12 cellular contexts compared by ENCODE assay signal in genomic region chr17:82736511-82737185, GRCh38. TPM values are rescaled to one million over a fixed set of nuclear protein-coding genes. Genes with fewer than 3 reads are reported as not detected.
DNase-seq lines count a peak whose midpoint lies in the region; ATAC-seq and TF ChIP-seq lines count a peak whose summit lies in the region.
"Had no signal": no experiment of that assay in that cellular context is flagged by ENCODE, and none has a peak within 500 bp of the region (broad histone marks: within the 10 kb centered on the region; RNA-seq: fewer than 3 reads in every experiment).

No MANE protein-coding gene starts in this region.

- H3K27ac ChIP-seq in HUES6 (ENCODE audit: low read depth, low read length) (no peak overlapping the region), suprapubic skin (no peak overlapping the region)
- H3K27ac ChIP-seq: foreskin keratinocyte had no signal

- TF ChIP-seq CTCF in brain (conservative IDR thresholded peaks at IDR 0.05) (no peak), mesothelial cell of epicardium (IDR thresholded peaks at IDR 0.05; ENCODE audit: unreplicated experiment) (no peak), suprapubic skin (IDR thresholded peaks at IDR 0.05) (no peak)

- H3K36me3 Mint-ChIP-seq in brain (peaks cover 71% of the 10 kb centered on the region), mesothelial cell of epicardium (peaks cover 35% of the 10 kb centered on the region)

- H3K4me3 ChIP-seq in HUES6 (ENCODE audit: low read depth, low read length) (peak overlapping the region; percentile 79), suprapubic skin (peak overlapping the region; percentile 74)

- H3K36me3 ChIP-seq in HUES6 (ENCODE audit: control insufficient read depth, insufficient read depth, low read length) (peaks cover 36% of the 10 kb centered on the region), suprapubic skin (peaks cover 24% of the 10 kb centered on the region)

- H3K27me3 ChIP-seq in HUES6 (ENCODE audit: control insufficient read depth, insufficient read depth, low read length) (peaks cover 5% of the 10 kb centered on the region), suprapubic skin (no peaks in the 10 kb centered on the region)
- H3K27me3 ChIP-seq: foreskin keratinocyte had no signal

- DNase-seq in mesothelial cell of epicardium (ENCODE audit: low spot score in 2 of 2, unreplicated experiment in 2 of 2): no peak
- DNase-seq in suprapubic skin (ENCODE audit: low spot score in 2 of 2): no peak
- DNase-seq in medulla oblongata (ENCODE audit: extremely low spot score): no peak
- DNase-seq in DMS114 treated with DMSO at 0.1 percent for 48 hours (lab: John Stamatoyannopoulos, UW; ENCODE audit: unreplicated experiment): no peak
- DNase-seq: foreskin keratinocyte; NCI-H2171 treated with DMSO at 0.1 percent for 48 hours; OCI-M1; stimulated activated CD4-positive, alpha-beta T cell treated with anti-CD3 and anti-CD28 coated beads, Interleukin-4, amount 100 ng/mL, for 24 hours had no signal

- peak overlapping the region; percentile 81 to 89 (median 82) for H3K4me3 Mint-ChIP-seq in brain
- H3K4me3 Mint-ChIP-seq in mesothelial cell of epicardium: peak overlapping the region; percentile 74

- TF ChIP-seq EP300 in suprapubic skin (IDR thresholded peaks at IDR 0.05): no peak

- 83% methylated on average over 13 of the region's 18 CpGs for WGBS in suprapubic skin

- H3K9me3 ChIP-seq in HUES6 (ENCODE audit: control insufficient read depth, insufficient read depth, low read depth, low read length) (peaks cover 32% of the 10 kb centered on the region), suprapubic skin (no peaks in the 10 kb centered on the region)

- H3K4me1 ChIP-seq in HUES6 (ENCODE audit: control insufficient read depth, insufficient read depth, low read length) (no peaks in the 10 kb centered on the region), suprapubic skin (peaks cover 17% of the 10 kb centered on the region)
- H3K4me1 ChIP-seq: foreskin keratinocyte had no signal

- ATAC-seq in HG03571 (IDR thresholded peaks at IDR 0.05; ENCODE audit: unreplicated experiment): no peak

- H3K4me1 Mint-ChIP-seq in brain (peaks cover 7% of the 10 kb centered on the region), mesothelial cell of epicardium (peaks cover 7% of the 10 kb centered on the region)

- H3K9ac ChIP-seq in HUES6 (ENCODE audit: low read length): no peak overlapping the region

- no peak for TF ChIP-seq POLR2A in suprapubic skin (IDR thresholded peaks at IDR 0.05)

- H3K27ac Mint-ChIP-seq in brain: peak overlapping the region in 4 of 5 experiments; percentile 38 to 90 (median 74)
- H3K27ac Mint-ChIP-seq in mesothelial cell of epicardium: no peak overlapping the region
- H3K27ac Mint-ChIP-seq: stimulated activated naive CD8-positive, alpha-beta T cell treated with anti-CD3 and anti-CD28 coated beads, Interleukin-15, Interleukin-2, amounts not matched to agents 100 ng/mL and 50 ng/mL, for 24 hours had no signal

- peaks cover 18 to 40% (median 23%) of the 10 kb centered on the region in 5 experiments for H3K9me3 Mint-ChIP-seq in brain
- peaks cover 22% of the 10 kb centered on the region for H3K9me3 Mint-ChIP-seq in mesothelial cell of epicardium

- H3K27me3 Mint-ChIP-seq in brain: peaks cover 7% of the 10 kb centered on the region
- no peaks in the 10 kb centered on the region for H3K27me3 Mint-ChIP-seq in mesothelial cell of epicardium (ENCODE audit: low read depth)

RNA-seq across cellular contexts. Expression of gene FN3K, which starts 1.2 kb away (rescaled TPM):
- 99.9 TPM for polyA plus RNA-seq in brain (ENCODE audit: insufficient read depth, low read depth, low replicate concordance)
- total RNA-seq in mesothelial cell of epicardium: 31.9 to 33.3 TPM (median 33.0 TPM) in 3 replicates
- total RNA-seq in suprapubic skin: 10 to 100 TPM in 1 of 4 donors, 1 to 10 TPM in 3; 2.0 to 19.2 (median 4.2) TPM

RNA-seq across cellular contexts. Expression of gene TBCD, which starts 15.2 kb away (rescaled TPM):
- 96.8 TPM for polyA plus RNA-seq in brain (ENCODE audit: insufficient read depth, low read depth, low replicate concordance)
- total RNA-seq in mesothelial cell of epicardium: 102 to 117 TPM (median 103 TPM) in 3 replicates
- total RNA-seq in suprapubic skin: 100 to 1,000 TPM in 1 of 4 donors, 10 to 100 TPM in 3; 49.7 to 119 (median 71.5) TPM

RNA-seq across cellular contexts. Expression of gene FN3KRP, which starts 20.1 kb away (rescaled TPM):
- 74.0 TPM for polyA plus RNA-seq in brain (ENCODE audit: insufficient read depth, low read depth, low replicate concordance)
- total RNA-seq in mesothelial cell of epicardium (30.3 to 31.6 TPM (median 30.6 TPM) in 3 replicates), suprapubic skin (10 to 100 TPM; 15.9 to 26.6 (median 21.4) TPM)

RNA-seq across cellular contexts. Expression of gene RAB40B, which starts 38.1 kb away (rescaled TPM):
- polyA plus RNA-seq in brain (ENCODE audit: insufficient read depth, low read depth, low replicate concordance): 31.1 TPM
- total RNA-seq in mesothelial cell of epicardium (25.0 to 26.5 TPM (median 25.5 TPM) in 3 replicates), suprapubic skin (10 to 100 TPM; 15.9 to 24.3 (median 21.6) TPM)
